Comparison of ENCODE assay signal across 20 cellular contexts in genomic region chr20:50141811-50142561, GRCh38. TPM values are rescaled to one million over a fixed set of nuclear protein-coding genes. Genes with fewer than 3 reads are reported as not detected.
DNase-seq lines count a peak whose midpoint lies in the region; ATAC-seq, FAIRE-seq and TF ChIP-seq lines count a peak whose summit lies in the region.
"Had no signal": no experiment of that assay in that cellular context is flagged by ENCODE, and none has a peak within 500 bp of the region (broad histone marks: within the 10 kb centered on the region; RNA-seq: fewer than 3 reads in every experiment).

No MANE protein-coding gene starts in this region.

- intact Hi-C loops in activated naive CD4-positive, alpha-beta T cell treated with anti-CD3 and anti-CD28 coated beads for 36 hours (cut with micrococcal nuclease) = no loop called here

- peaks cover 3% of the 10 kb centered on the region for H3K9me1 ChIP-seq in keratinocyte (ENCODE audit: control insufficient read depth, extremely low read depth, insufficient read depth, low read length)

- dilution Hi-C loops in keratinocyte (cut with MboI; ENCODE audit: extremely low pct_ligation_motif_present, low sequenced_read_pairs) = no loop called here

- POLR2A ChIA-PET in WTC11 (lab: Charles Lee) = interaction anchor here (0.6 to 2.0 kb wide), 2 partner anchors 26 to 33 kb away, joined by 4 to 8 read pairs; no protein-coding TSS in a partner anchor

- peaks cover 45% of the 10 kb centered on the region for H3K4me1 Mint-ChIP-seq in activated naive CD4-positive, alpha-beta T cell treated with anti-CD3 and anti-CD28 coated beads for 36 hours (ENCODE audit: low read depth)
- peaks cover 46% of the 10 kb centered on the region for H3K4me1 Mint-ChIP-seq in WTC11

- TF ChIP-seq CTCF in WTC11 (IDR thresholded peaks at IDR 0.05) = no peak
- TF ChIP-seq CTCF in keratinocyte (optimal IDR thresholded peaks at IDR 0.05 in 1 of 3, IDR thresholded peaks at IDR 0.05 in 1 of 3, conservative IDR thresholded peaks at IDR 0.05 in 1 of 3; ENCODE audit: extremely low read depth in 1 of 3, insufficient read depth in 2 of 3, low read length in 3 of 3) = no peak

- H3K27ac ChIP-seq in keratinocyte (ENCODE audit: control insufficient read depth, insufficient read depth, low read length) (peak overlapping the region; percentile 67), substantia nigra (ENCODE audit: low read depth, low read length, poor library complexity, severe bottlenecking) (peak overlapping the region; percentile 90)
- H3K27ac ChIP-seq: cardiac muscle cell, KMS-11, right lobe of liver had no signal

- H3K79me2 ChIP-seq in keratinocyte (ENCODE audit: control insufficient read depth, insufficient read depth, low read length) = peaks cover 70% of the 10 kb centered on the region

- H3K4me2 ChIP-seq in keratinocyte (ENCODE audit: control insufficient read depth, extremely low read depth, insufficient read depth, low read depth, low read length) = peak overlapping the region; percentile 0
- H3K4me2 ChIP-seq: KMS-11 had no signal

- H3K4me3 Mint-ChIP-seq in activated naive CD4-positive, alpha-beta T cell treated with anti-CD3 and anti-CD28 coated beads for 36 hours = no peak overlapping the region
- no peak overlapping the region for H3K4me3 Mint-ChIP-seq in WTC11
- H3K4me3 Mint-ChIP-seq: activated CD4-positive, alpha-beta T cell treated with anti-CD3 and anti-CD28 coated beads, Interleukin-2, amount 10 ng/mL, durations not matched to agents 7 days and 5 days; naive thymus-derived CD8-positive, alpha-beta T cell; stimulated activated naive CD8-positive, alpha-beta T cell treated with anti-CD3 and anti-CD28 coated beads, Interleukin-15, amount 100 ng/mL, for 72 hours had no signal

- no peak for FAIRE-seq in keratinocyte (lab: Jason Lieb, UNC)
- no peak for FAIRE-seq in frontal cortex (lab: Jason Lieb, UNC)
- FAIRE-seq: RCC 7860 had no signal

- no peaks in the 10 kb centered on the region for H3K27me3 Mint-ChIP-seq in activated naive CD4-positive, alpha-beta T cell treated with anti-CD3 and anti-CD28 coated beads for 36 hours (ENCODE audit: low read depth)
- H3K27me3 Mint-ChIP-seq in WTC11 (ENCODE audit: low read depth) = no peaks in the 10 kb centered on the region
- H3K27me3 Mint-ChIP-seq: activated CD4-positive, alpha-beta T cell treated with anti-CD3 and anti-CD28 coated beads, Interleukin-2, amount 10 ng/mL, durations not matched to agents 7 days and 5 days; naive thymus-derived CD8-positive, alpha-beta T cell; stimulated activated naive CD8-positive, alpha-beta T cell treated with anti-CD3 and anti-CD28 coated beads, Interleukin-15, amount 100 ng/mL, for 72 hours had no signal

- ATAC-seq in WTC11 (no peak), GM18861 (IDR thresholded peaks at IDR 0.05; ENCODE audit: unreplicated experiment) (no peak)
- ATAC-seq: naive thymus-derived CD8-positive, alpha-beta T cell; stimulated activated naive CD8-positive, alpha-beta T cell treated with anti-CD3 and anti-CD28 coated beads, Interleukin-15, amount 100 ng/mL, for 72 hours had no signal

- CTCF ChIA-PET in activated naive CD4-positive, alpha-beta T cell treated with anti-CD3 and anti-CD28 coated beads for 36 hours (lab: Charles Lee) = interaction anchor here (1.4 to 3.8 kb wide), 2 partner anchors 21 to 493 kb away, joined by 3 to 16 read pairs; no protein-coding TSS in a partner anchor
- CTCF ChIA-PET in WTC11 (lab: Charles Lee) = interaction anchor here (1.0 to 3.0 kb wide), 5 partner anchors 8 to 163 kb away, joined by 5 to 13 read pairs (median 6); partner anchors contain the start of gene PEDS1

- no peak overlapping the region for H2AFZ ChIP-seq in keratinocyte (ENCODE audit: control insufficient read depth, low read length)

- peak overlapping the region; percentile 3 for H3K27ac Mint-ChIP-seq in activated naive CD4-positive, alpha-beta T cell treated with anti-CD3 and anti-CD28 coated beads for 36 hours
- H3K27ac Mint-ChIP-seq in WTC11 = peak overlapping the region; percentile 24

- H3K27me3 ChIP-seq in keratinocyte (ENCODE audit: control insufficient read depth, extremely low read depth, insufficient read depth, low read length) = no peaks in the 10 kb centered on the region
- H3K27me3 ChIP-seq: cardiac muscle cell, heart right ventricle, right lobe of liver had no signal

- H3K9ac ChIP-seq in keratinocyte (ENCODE audit: control insufficient read depth, extremely low read depth, insufficient read depth, low read length) = peak overlapping the region; percentile 40
- H3K9ac ChIP-seq: KMS-11 had no signal

- peaks cover 37 to 41% of the 10 kb centered on the region in 2 experiments for H3K36me3 ChIP-seq in keratinocyte (ENCODE audit: control insufficient read depth in 2 of 2, extremely low read depth in 1 of 2, insufficient read depth in 2 of 2, low read length in 2 of 2)

- H3K4me1 ChIP-seq in keratinocyte (ENCODE audit: control insufficient read depth, extremely low read depth, insufficient read depth, low read length) = peaks cover 79% of the 10 kb centered on the region

- no peaks in the 10 kb centered on the region for H3K9me3 ChIP-seq in keratinocyte (ENCODE audit: control insufficient read depth, low read depth, low read length)
- H3K9me3 ChIP-seq: heart right ventricle, right lobe of liver had no signal

- no peak overlapping the region for H3K4me3 ChIP-seq in keratinocyte (ENCODE audit: control insufficient read depth in 2 of 3, extremely low read depth in 1 of 3, insufficient read depth in 2 of 3, low read depth in 1 of 3, low read length in 3 of 3)
- H3K4me3 ChIP-seq: cardiac muscle cell, heart right ventricle, right lobe of liver had no signal

- no peaks in the 10 kb centered on the region for H3K9me3 Mint-ChIP-seq in activated naive CD4-positive, alpha-beta T cell treated with anti-CD3 and anti-CD28 coated beads for 36 hours
- H3K9me3 Mint-ChIP-seq in WTC11 = no peaks in the 10 kb centered on the region
- H3K9me3 Mint-ChIP-seq: activated CD4-positive, alpha-beta T cell treated with anti-CD3 and anti-CD28 coated beads, Interleukin-2, amount 10 ng/mL, durations not matched to agents 7 days and 5 days; naive thymus-derived CD8-positive, alpha-beta T cell; stimulated activated naive CD8-positive, alpha-beta T cell treated with anti-CD3 and anti-CD28 coated beads, Interleukin-15, amount 100 ng/mL, for 72 hours had no signal

- H4K20me1 ChIP-seq in keratinocyte (ENCODE audit: control insufficient read depth, extremely low read depth, insufficient read depth, low read length) = peaks cover 12% of the 10 kb centered on the region

- DNase-seq in activated naive CD4-positive, alpha-beta T cell treated with anti-CD3 and anti-CD28 coated beads for 36 hours = no peak
- DNase-seq in activated naive CD4-positive, alpha-beta T cell treated with anti-CD3 and anti-CD28 coated beads, Interleukin-2, amount 50 U/mL, for 16 hours = no peak
- DNase-seq in WTC11 (ENCODE audit: low spot score) (no peak), keratinocyte (ENCODE audit: low read depth, low spot score) (no peak), substantia nigra (lab: John Stamatoyannopoulos, UW) (peak in 1 of 49 donors; percentile 14), dedifferentiated amniotic fluid mesenchymal stem cell (ENCODE audit: extremely low spot score) (no peak), frontal cortex (ENCODE audit: low spot score in 2 of 2) (no peak)
- DNase-seq: activated CD4-positive, alpha-beta T cell treated with anti-CD3 and anti-CD28 coated beads, Interleukin-2, amount 10 ng/mL, durations not matched to agents 7 days and 5 days; HCEC 1CT; heart right ventricle; naive thymus-derived CD8-positive, alpha-beta T cell; NCI-H1694; NCI-H524; right lobe of liver; stimulated activated naive CD8-positive, alpha-beta T cell treated with anti-CD3 and anti-CD28 coated beads, Interleukin-15, amount 100 ng/mL, for 72 hours; T1000 had no signal

- peaks cover 20% of the 10 kb centered on the region for H3K36me3 Mint-ChIP-seq in activated naive CD4-positive, alpha-beta T cell treated with anti-CD3 and anti-CD28 coated beads for 36 hours (ENCODE audit: low read depth)
- peaks cover 25% of the 10 kb centered on the region for H3K36me3 Mint-ChIP-seq in WTC11

TF ChIP-seq in WTC11, 78 proteins besides CTCF, POLR2A, EP300 and RAD21 (continues in another document):
- no peak for TF ChIP-seq ZBTB21 (CRISPR knock-in tag; IDR thresholded peaks at IDR 0.05; ENCODE audit: borderline replicate concordance)

RNA-seq across cellular contexts. Expression of gene PEDS1, which starts 11.5 kb away (rescaled TPM):
- total RNA-seq in activated naive CD4-positive, alpha-beta T cell treated with anti-CD3 and anti-CD28 coated beads for 36 hours = 10 to 100 TPM; 10.4 to 11.2 TPM
- total RNA-seq in WTC11 (2021) (35.0 to 36.7 TPM (median 35.6 TPM) in 3 replicates), frontal cortex (9.4 TPM)
- polyA plus RNA-seq in keratinocyte = 48.7 to 77.3 TPM (median 62.3 TPM) in 3 replicates
- 33.8 TPM for polyA plus RNA-seq in keratinocyte (2011; ENCODE audit: low read depth)
- 70.2 and 70.3 TPM in 2 replicates for polyA plus RNA-seq in keratinocyte (2011; cell fraction: cytosol; rRNA removed)
- 95.5 and 103 TPM in 2 replicates for polyA plus RNA-seq in keratinocyte (2011; cell fraction: nucleus; rRNA removed)
- polyA plus RNA-seq in keratinocyte (2012; ENCODE audit: low replicate concordance) = 45.3 and 52.4 TPM in 2 replicates
- 117 to 209 TPM (median 146 TPM) in 3 replicates for polyA minus RNA-seq in keratinocyte
- polyA minus RNA-seq in keratinocyte (2011; cell fraction: cytosol; rRNA and poly(A)+ RNA removed) = 103 TPM
- polyA minus RNA-seq in keratinocyte (2011; cell fraction: nucleus; rRNA and poly(A)+ RNA removed) = 42.4 and 47.5 TPM in 2 replicates

RNA-seq across cellular contexts. Expression of gene UBE2V1, which starts 29.0 kb away (rescaled TPM):
- 100 to 1,000 TPM; 124 to 137 TPM for total RNA-seq in activated naive CD4-positive, alpha-beta T cell treated with anti-CD3 and anti-CD28 coated beads for 36 hours
- total RNA-seq in WTC11 (2021) (132 to 146 TPM (median 144 TPM) in 3 replicates), frontal cortex (20.0 TPM)
- polyA plus RNA-seq in keratinocyte = 61.8 to 155 TPM (median 117 TPM) in 3 replicates
- polyA plus RNA-seq in keratinocyte (2011; ENCODE audit: low read depth) = 233 TPM
- polyA plus RNA-seq in keratinocyte (2011; cell fraction: cytosol; rRNA removed) = 146 and 182 TPM in 2 replicates
- polyA plus RNA-seq in keratinocyte (2011; cell fraction: nucleus; rRNA removed) = 132 and 143 TPM in 2 replicates
- polyA plus RNA-seq in keratinocyte (2012; ENCODE audit: low replicate concordance) = 92.0 and 131 TPM in 2 replicates
- 32.3 to 92.9 TPM (median 62.0 TPM) in 3 replicates for polyA minus RNA-seq in keratinocyte
- polyA minus RNA-seq in keratinocyte (2011; cell fraction: cytosol; rRNA and poly(A)+ RNA removed) = 37.2 TPM
- 32.3 and 62.8 TPM in 2 replicates for polyA minus RNA-seq in keratinocyte (2011; cell fraction: nucleus; rRNA and poly(A)+ RNA removed)

RNA-seq across cellular contexts. Expression of gene CEBPB, which starts 48.6 kb away (rescaled TPM):
- 10 to 100 TPM; 38.5 to 38.6 TPM for total RNA-seq in activated naive CD4-positive, alpha-beta T cell treated with anti-CD3 and anti-CD28 coated beads for 36 hours
- total RNA-seq in WTC11 (2021) (23.5 to 29.1 TPM (median 25.6 TPM) in 3 replicates), frontal cortex (1.6 TPM)
- 11.2 to 23.1 TPM (median 15.8 TPM) in 3 replicates for polyA plus RNA-seq in keratinocyte
- polyA plus RNA-seq in keratinocyte (2011; ENCODE audit: low read depth) = 29.3 TPM
- 8.5 and 17.2 TPM in 2 replicates for polyA plus RNA-seq in keratinocyte (2011; cell fraction: cytosol; rRNA removed)
- 15.7 and 21.8 TPM in 2 replicates for polyA plus RNA-seq in keratinocyte (2011; cell fraction: nucleus; rRNA removed)
- 20.9 and 67.3 TPM in 2 replicates for polyA plus RNA-seq in keratinocyte (2012; ENCODE audit: low replicate concordance)
- polyA minus RNA-seq in keratinocyte = 3.1 to 4.4 TPM (median 4.1 TPM) in 3 replicates
- polyA minus RNA-seq in keratinocyte (2011; cell fraction: cytosol; rRNA and poly(A)+ RNA removed) = 61.0 TPM
- polyA minus RNA-seq in keratinocyte (2011; cell fraction: nucleus; rRNA and poly(A)+ RNA removed) = 16.2 and 23.4 TPM in 2 replicates
